Comparison of ENCODE assay signal across 36 cellular contexts in genomic region chr10:111885919-111886318, GRCh38.
"Had no signal": no experiment of that assay in that cellular context is flagged by ENCODE, and none has a peak within 500 bp of the region (broad histone marks: within the 10 kb centered on the region; RNA-seq: fewer than 3 reads in every experiment).

No MANE protein-coding gene starts in this region.

- H3K9me3 ChIP-seq: MG63 had no signal

- H3K27me3 ChIP-seq: MG63 had no signal

- H3K36me3 ChIP-seq: MG63 had no signal

- DNase-seq: Karpas-422, Kasumi-1, MG63, MM.1S, MV-4-11, NCI-H1048, NCI-H1092, NCI-H1092 treated with DMSO at 0.1 percent for 48 hours, NCI-H1105, NCI-H1105 treated with DMSO at 0.1 percent for 48 hours, NCI-H1417, NCI-H1417 treated with DMSO at 0.1 percent for 48 hours, NCI-H1436, NCI-H1436 treated with DMSO at 0.1 percent for 48 hours, NCI-H146, NCI-H1694, NCI-H1694 treated with DMSO at 0.1 percent for 48 hours, NCI-H187, NCI-H187 treated with DMSO at 0.1 percent for 48 hours, NCI-H1930, NCI-H2029, NCI-H2029 treated with DMSO at 0.1 percent for 48 hours, NCI-H2081, NCI-H2081 treated with DMSO at 0.1 percent for 48 hours, NCI-H2107, NCI-H2171, NCI-H2171 treated with DMSO at 0.1 percent for 48 hours, NCI-H2227 treated with DMSO at 0.1 percent for 48 hours, NCI-H226, NCI-H345, NCI-H446, NCI-H446 treated with DMSO at 0.1 percent for 48 hours, NCI-H510A, NCI-H510A treated with DMSO at 0.1 percent for 48 hours, NCI-H524, NCI-H524 treated with DMSO at 0.1 percent for 48 hours had no signal

- H3K4me3 ChIP-seq: MG63 had no signal
